In genomic region chr5:138647261-138647788, GRCh38 we compare ENCODE assay signal across 30 cellular contexts.
DNase-seq lines count a peak whose midpoint lies in the region; ATAC-seq and TF ChIP-seq lines count a peak whose summit lies in the region.
"Had no signal": no experiment of that assay in that cellular context is flagged by ENCODE, and none has a peak within 500 bp of the region (broad histone marks: within the 10 kb centered on the region; RNA-seq: fewer than 3 reads in every experiment).

No MANE protein-coding gene starts in this region.

- DNase-seq in EH (ENCODE audit: low read depth) (peak; percentile 40), M059J (ENCODE audit: low read depth) (peak; percentile 11), dorsolateral prefrontal cortex (no peak), kidney tubule cell (ENCODE audit: low spot score) (peak; percentile 13), DMS53 (lab: John Stamatoyannopoulos, UW) (no peak), GF-D8 (lab: John Stamatoyannopoulos, UW) (no peak)
- DNase-seq: activated CD4-positive, alpha-beta T cell treated with anti-CD3 and anti-CD28 coated beads for 48 hours; activated T-cell treated with anti-CD3 and anti-CD28 coated beads, Interleukin-2, amount 50 U/mL, for 24 hours; amniotic stem cell; CD4-positive, alpha-beta memory T cell; central memory CD4-positive, alpha-beta T cell; DMS 273 treated with DMSO at 0.1 percent for 48 hours; gastrocnemius medialis; GDM1; H9; midbrain; natural killer cell; NCI-H1048; NCI-H187 treated with DMSO at 0.1 percent for 48 hours; NCI-H69; right lobe of liver; stimulated activated CD4-positive, alpha-beta T cell treated with anti-CD3 and anti-CD28 coated beads, Interleukin-15, amount 100 ng/mL, for 24 hours; stimulated activated naive CD8-positive, alpha-beta T cell treated with anti-CD3 and anti-CD28 coated beads, Interleukin-15, amount 100 ng/mL, for 72 hours; tibial artery had no signal

- ATAC-seq in HG02852 (IDR thresholded peaks at IDR 0.05; ENCODE audit: unreplicated experiment), result no peak
- no peak for ATAC-seq in GM18520 (IDR thresholded peaks at IDR 0.05; ENCODE audit: unreplicated experiment)
- ATAC-seq: gastrocnemius medialis; natural killer cell; SK-N-SH treated with all-trans-retinoic acid at 6 μM for 48 hours; stimulated activated naive CD8-positive, alpha-beta T cell treated with anti-CD3 and anti-CD28 coated beads, Interleukin-15, amount 100 ng/mL, for 72 hours had no signal

- no peak overlapping the region for H3K4me3 ChIP-seq in dorsolateral prefrontal cortex
- H3K4me3 ChIP-seq: gastrocnemius medialis, right lobe of liver, tibial artery had no signal

- TF ChIP-seq CTCF in dorsolateral prefrontal cortex (IDR thresholded peaks at IDR 0.05 in 54 of 56, conservative IDR thresholded peaks at IDR 0.05 in 2 of 56; ENCODE audit: low read depth in 1 of 56, partially characterized antibody in 56 of 56), result no peak

- intact Hi-C loops in dorsolateral prefrontal cortex (cut with DNase I), result loop anchor here in 1 of 2 donors (10.0 kb wide), 1 partner anchor 617 kb away; no protein-coding TSS in a partner anchor

- H3K27me3 ChIP-seq in dorsolateral prefrontal cortex, result no peaks in the 10 kb centered on the region
- H3K27me3 ChIP-seq: gastrocnemius medialis, right lobe of liver had no signal

- peak overlapping the region in 34 of 59 donors; percentile 6 to 85 (median 68) for H3K27ac ChIP-seq in dorsolateral prefrontal cortex
- H3K27ac ChIP-seq: epithelial cell of prostate, gastrocnemius medialis, parathyroid adenoma, right lobe of liver, tibial artery, VCaP had no signal

Comparison
In these comparisons a context has a peak if more than half of its experiments do, and no peak if none do; other contexts are left out.
1. DNase-seq: peak in EH (single experiment), M059J (single experiment) and kidney tubule cell (single experiment); none in dorsolateral prefrontal cortex (0 of 10), DMS53 (single experiment) and GF-D8 (single experiment).